ENCODE assay signal across 8 cellular contexts in genomic region chr14:78697341-78697740, GRCh38.
DNase-seq lines count a peak whose midpoint lies in the region; ATAC-seq, FAIRE-seq and TF ChIP-seq lines count a peak whose summit lies in the region.

No MANE protein-coding gene starts in this region.

- H3K4me1 Mint-ChIP-seq in T-helper 17 cell = no peaks in the 10 kb centered on the region
- no peaks in the 10 kb centered on the region for H3K4me1 Mint-ChIP-seq in stimulated activated memory B cell treated with anti-CD40 and anti-IgM and Interleukin-4, amounts not matched to agents 10 μg/mL and 1 μg/mL and 100 μg/mL, for 72 hours

- H2AFZ ChIP-seq in MM.1S (ENCODE audit: low read length) = no peak overlapping the region
- H2AFZ ChIP-seq in GM12878 (ENCODE audit: control insufficient read depth, low read depth, low read length) = no peak overlapping the region

- TF ChIP-seq POLR2A in GM12878 (IDR thresholded peaks at IDR 0.05; ENCODE audit: low read depth, low read length) = no peak

- H3K9me3 Mint-ChIP-seq in stimulated activated memory B cell treated with anti-CD40 and anti-IgM and Interleukin-4, amounts not matched to agents 10 μg/mL and 1 μg/mL and 100 μg/mL, for 72 hours = no peaks in the 10 kb centered on the region

- no peaks in the 10 kb centered on the region for H4K20me1 ChIP-seq in MM.1S (ENCODE audit: insufficient read depth, low read length)
- no peaks in the 10 kb centered on the region for H4K20me1 ChIP-seq in GM12878 (ENCODE audit: control insufficient read depth, insufficient read depth)

- peak; percentile 35 for TF ChIP-seq CTCF in MM.1S (IDR thresholded peaks at IDR 0.05; ENCODE audit: low read length)
- TF ChIP-seq CTCF in GM12878 (IDR thresholded peaks at IDR 0.05 in 2 of 3, conservative IDR thresholded peaks at IDR 0.05 in 1 of 3; ENCODE audit: control insufficient read depth in 2 of 3, extremely low read depth in 1 of 3, insufficient read depth in 1 of 3, low read depth in 3 of 3, low read length in 3 of 3) = peak; percentile 47 to 53 (median 52)

- peak; percentile 49 for FAIRE-seq in GM12878 (lab: Jason Lieb, UNC)

- H3K27ac Mint-ChIP-seq in T-helper 17 cell = no peak overlapping the region
- H3K27ac Mint-ChIP-seq in stimulated activated memory B cell treated with anti-CD40 and anti-IgM and Interleukin-4, amounts not matched to agents 10 μg/mL and 1 μg/mL and 100 μg/mL, for 72 hours = no peak overlapping the region

- no peak overlapping the region for H3K4me3 Mint-ChIP-seq in T-helper 17 cell
- H3K4me3 Mint-ChIP-seq in stimulated activated memory B cell treated with anti-CD40 and anti-IgM and Interleukin-4, amounts not matched to agents 10 μg/mL and 1 μg/mL and 100 μg/mL, for 72 hours = no peak overlapping the region

- no peaks in the 10 kb centered on the region for H3K4me1 ChIP-seq in MM.1S (ENCODE audit: low read length)
- no peaks in the 10 kb centered on the region for H3K4me1 ChIP-seq in GM12878 (ENCODE audit: control insufficient read depth, insufficient read depth, low read length)

- POLR2A ChIA-PET in GM12878 (lab: Charles Lee) = no interaction called here

- SMC1A ChIA-PET in GM12878 (lab: Charles Lee; ENCODE audit: uncharacterized antibody, unreplicated experiment) = no interaction called here

- H3K27me3 Mint-ChIP-seq in T-helper 17 cell = no peaks in the 10 kb centered on the region
- H3K27me3 Mint-ChIP-seq in stimulated activated memory B cell treated with anti-CD40 and anti-IgM and Interleukin-4, amounts not matched to agents 10 μg/mL and 1 μg/mL and 100 μg/mL, for 72 hours = no peaks in the 10 kb centered on the region

- H3K9me3 ChIP-seq in MM.1S (replicated peaks; ENCODE audit: insufficient read depth, low read length) (no peaks in the 10 kb centered on the region), GM12878 (replicated peaks; ENCODE audit: control insufficient read depth, insufficient read depth, low read length) (no peaks in the 10 kb centered on the region), T-helper 17 cell (ENCODE audit: control insufficient read depth, low read length, poor library complexity, severe bottlenecking) (no peaks in the 10 kb centered on the region)

- in situ Hi-C loops in G401 (cut with HindIII; ENCODE audit: low sequenced_read_pairs) (no loop called here), GM12878 (cut with MboI) (no loop called here)

- intact Hi-C loops in GM12878 (cut with micrococcal nuclease; ENCODE audit: unreplicated experiment) = loop anchor here (1.0 to 2.0 kb wide), 2 partner anchors 249 to 835 kb away; no protein-coding TSS in a partner anchor

- TF ChIP-seq EP300 in GM12878 (IDR thresholded peaks at IDR 0.05; ENCODE audit: borderline replicate concordance in 1 of 2, control insufficient read depth in 1 of 2, low read depth in 2 of 2, low read length in 2 of 2) = no peak

- H3K4me3 ChIP-seq in MM.1S (ENCODE audit: low read length) (no peak overlapping the region), GM12878 (no peak overlapping the region)

- no peaks in the 10 kb centered on the region for H3K27me3 ChIP-seq in MM.1S (replicated peaks; ENCODE audit: insufficient read depth, low read length)
- H3K27me3 ChIP-seq in GM12878 (replicated peaks in 1 of 2; ENCODE audit: control insufficient read depth in 2 of 2, insufficient read depth in 2 of 2, low read length in 1 of 2) = no peaks in the 10 kb centered on the region

- H3K9me2 ChIP-seq in MM.1S (replicated peaks; ENCODE audit: insufficient read depth, low read length) = no peaks in the 10 kb centered on the region

- BruUV-seq in GM12878 (replicated peaks; lab: Mats Ljungman, UMichigan) = no TSS peak

- 3% methylated on average over 2 of the region's 2 CpGs for WGBS in GM12878 (ENCODE audit: insufficient coverage, insufficient replicate concordance, low lambda C conversion rate, missing lambda C conversion rate)

- RAD21 ChIA-PET in GM12878 (lab: Charles Lee; ENCODE audit: unreplicated experiment) = no interaction called here

- TF ChIP-seq RAD21 in GM12878 (IDR thresholded peaks at IDR 0.05; ENCODE audit: insufficient read depth, low read depth, low read length) = peak; percentile 65

- H3F3A ChIP-seq in MM.1S (ENCODE audit: insufficient read depth, low read length) = no peaks in the 10 kb centered on the region

- no peak overlapping the region for H3K4me2 ChIP-seq in MM.1S (ENCODE audit: low read depth, low read length)
- H3K4me2 ChIP-seq in GM12878 (ENCODE audit: control insufficient read depth, insufficient read depth) = no peak overlapping the region

- CTCF ChIA-PET in GM12878 (lab: Yijun Ruan, JAX) = interaction anchor here (0.8 to 1.5 kb wide), 3 partner anchors 12 to 249 kb away, joined by 3 to 4 read pairs (median 3); no protein-coding TSS in a partner anchor

- ATAC-seq in GM12878 (peak; percentile 67), HG02571 (IDR thresholded peaks at IDR 0.05; ENCODE audit: unreplicated experiment) (no peak), T-helper 17 cell (no peak)
- no peak for ATAC-seq in stimulated activated memory B cell treated with anti-CD40 and anti-IgM and Interleukin-4, amounts not matched to agents 10 μg/mL and 1 μg/mL and 100 μg/mL, for 72 hours

- DNase-seq in G401 (ENCODE audit: low spot score) = peak; percentile 5
- peak; percentile 30 for DNase-seq in MM.1S
- DNase-seq in GM12878 (ENCODE audit: low read depth, low spot score) = no peak
- DNase-seq in myocyte (ENCODE audit: low read depth) = peak; percentile 5
- DNase-seq in SHP77 treated with DMSO at 0.1 percent for 48 hours (lab: John Stamatoyannopoulos, UW) = no peak
- DNase-seq in T-helper 17 cell = no peak

- H3K9ac ChIP-seq in MM.1S (ENCODE audit: low read length) (no peak overlapping the region), GM12878 (ENCODE audit: control insufficient read depth, insufficient read depth, low read length) (no peak overlapping the region)

- H3K27ac ChIP-seq in MM.1S (ENCODE audit: low read length) (no peak overlapping the region), GM12878 (ENCODE audit: control insufficient read depth, insufficient read depth) (no peak overlapping the region)

- H3K36me3 ChIP-seq in MM.1S (replicated peaks; ENCODE audit: insufficient read depth, low read length) (no peaks in the 10 kb centered on the region), GM12878 (ENCODE audit: control insufficient read depth in 2 of 2, insufficient read depth in 2 of 2, low read length in 1 of 2) (no peaks in the 10 kb centered on the region)

- H3K79me2 ChIP-seq in MM.1S (ENCODE audit: low read length) (no peaks in the 10 kb centered on the region), GM12878 (ENCODE audit: control insufficient read depth, insufficient read depth, low read length) (no peaks in the 10 kb centered on the region)

- H3K36me3 Mint-ChIP-seq in T-helper 17 cell (ENCODE audit: low read depth) = no peaks in the 10 kb centered on the region
- no peaks in the 10 kb centered on the region for H3K36me3 Mint-ChIP-seq in stimulated activated memory B cell treated with anti-CD40 and anti-IgM and Interleukin-4, amounts not matched to agents 10 μg/mL and 1 μg/mL and 100 μg/mL, for 72 hours

TF ChIP-seq in GM12878, 131 proteins besides CTCF, POLR2A, EP300 and RAD21:
- TF ChIP-seq YBX1 (IDR thresholded peaks at IDR 0.05) = no peak
- TF ChIP-seq POU2F2 (IDR thresholded peaks at IDR 0.05; ENCODE audit: borderline replicate concordance, low read depth, low read length) = no peak
- no peak for TF ChIP-seq PAX5 (IDR thresholded peaks at IDR 0.05; ENCODE audit: borderline replicate concordance, low read depth, low read length)
- no peak for TF ChIP-seq MLLT1 (IDR thresholded peaks at IDR 0.05)
- TF ChIP-seq RCOR1 (conservative IDR thresholded peaks at IDR 0.05; ENCODE audit: low read depth, low read length) = no peak
- TF ChIP-seq SMAD5 (IDR thresholded peaks at IDR 0.05; ENCODE audit: low read depth) = no peak
- peak; percentile 19; the same call in 1 of the 2 replicates for TF ChIP-seq SMC3 (IDR thresholded peaks at IDR 0.05; ENCODE audit: borderline replicate concordance, low read length)
- TF ChIP-seq ZSCAN29 (IDR thresholded peaks at IDR 0.05) = no peak

Comparison
In these comparisons a context has a peak if more than half of its experiments do, and no peak if none do; other contexts are left out.
1. DNase-seq: peak in G401 (single experiment), MM.1S (single experiment) and myocyte (single experiment); none in GM12878 (single experiment), SHP77 treated with DMSO at 0.1 percent for 48 hours (single experiment) and T-helper 17 cell (0 of 3).